ENCODE assay signal across 19 cellular contexts in genomic region chr15:65979837-65980236, GRCh38.
A peak's percentile ranks its signal among the peaks of the same experiment; 100 is the strongest.
DNase-seq lines count a peak whose midpoint lies in the region; FAIRE-seq and TF ChIP-seq lines count a peak whose summit lies in the region.
"Had no signal": no experiment of that assay in that cellular context is flagged by ENCODE, and none has a peak within 500 bp of the region (broad histone marks: within the 10 kb centered on the region; RNA-seq: fewer than 3 reads in every experiment).

No MANE protein-coding gene starts in this region.

- H3K56ac ChIP-seq in H1 (replicated peaks; ENCODE audit: insufficient read length, low read depth, low read length) = no peak overlapping the region

- H4K20me1 ChIP-seq in BLaER1 (no peaks in the 10 kb centered on the region; the same call in 1 of the 2 replicates), H1 (replicated peaks in 1 of 2; ENCODE audit: control insufficient read depth in 1 of 2, insufficient read depth in 2 of 2, low read length in 2 of 2) (no peaks in the 10 kb centered on the region)

- no peak overlapping the region for H2BK20ac ChIP-seq in H1 (ENCODE audit: low read length)

- no peak overlapping the region for H3K4ac ChIP-seq in H1 (replicated peaks; ENCODE audit: insufficient read length, low read depth, low read length)

- TF ChIP-seq CTCF in HEK293 (tag by site-specific recombination; IDR thresholded peaks at IDR 0.05) (no peak), RWPE1 (conservative IDR thresholded peaks at IDR 0.05; ENCODE audit: low read depth) (no peak), H1 (IDR thresholded peaks at IDR 0.05; ENCODE audit: control extremely low read depth in 1 of 3, insufficient read depth in 1 of 3, low read depth in 1 of 3, low read length in 3 of 3) (no peak)

- 39% methylated on average over 2 of the region's 2 CpGs; no CpG with 5 or more reads in 1 of the 2 experiments for WGBS in H1 (ENCODE audit: extremely low coverage in 1 of 2, insufficient coverage in 1 of 2, insufficient read length in 1 of 2, insufficient replicate concordance in 2 of 2, low coverage in 1 of 2, low lambda C conversion rate in 2 of 2, missing lambda C conversion rate in 1 of 2), 2 experiments

- H2AFZ ChIP-seq in H1 (ENCODE audit: low read length) = no peak overlapping the region
- H2AFZ ChIP-seq: GM23248 had no signal

- no peaks in the 10 kb centered on the region for H3K79me2 ChIP-seq in H1 (ENCODE audit: control insufficient read depth in 1 of 2, insufficient read depth in 2 of 2, low read length in 2 of 2)

- CTCF ChIA-PET in HEK293 (lab: Yijun Ruan, JAX) = interaction anchor here (0.7 to 1.1 kb wide), 4 partner anchors 9 to 311 kb away, joined by 3 to 6 read pairs (median 3); no protein-coding TSS in a partner anchor
- CTCF ChIA-PET in RWPE1 (lab: Yijun Ruan, JAX) = interaction anchor here (0.6 kb wide), 1 partner anchor 21 kb away, joined by 3 read pairs; no protein-coding TSS in a partner anchor
- CTCF ChIA-PET in H1 (lab: Charles Lee; ENCODE audit: partially characterized antibody) = interaction anchor here (0.6 to 7.8 kb wide), 17 partner anchors 8 to 399 kb away, joined by 3 to 70 read pairs (median 4); no protein-coding TSS in a partner anchor

- no peak for TF ChIP-seq POLR2A in H1 (IDR thresholded peaks at IDR 0.05; ENCODE audit: control extremely low read depth in 1 of 2, low read depth in 2 of 2, low read length in 2 of 2)

- no peak for FAIRE-seq in H1 (lab: Jason Lieb, UNC)
- FAIRE-seq: A204.1, G401.6, GM12878 had no signal

- DNase-seq in RWPE1 (ENCODE audit: low spot score) = no peak
- no peak for DNase-seq in H1 (ENCODE audit: low read depth in 1 of 2, low spot score in 2 of 2)
- DNase-seq in hippocampal formation (lab: John Stamatoyannopoulos, UW) = no peak
- DNase-seq in T-helper 1 cell = no peak
- DNase-seq in HT-29 (ENCODE audit: low spot score) = no peak
- DNase-seq in epidermal melanocyte (ENCODE audit: insufficient read length, low spot score) = no peak
- DNase-seq: Calu3; CD4-positive, alpha-beta memory T cell; COR-L47; DMS79 treated with DMSO at 0.1 percent for 48 hours; H9; HFFc6 had no signal

- no peak overlapping the region for H2BK15ac ChIP-seq in H1 (ENCODE audit: low read length)

- H3K9me3 ChIP-seq in BLaER1 = no peaks in the 10 kb centered on the region
- H3K9me3 ChIP-seq in HEK293 (ENCODE audit: control insufficient read depth, insufficient read depth, low read depth, low read length) = no peaks in the 10 kb centered on the region
- H3K9me3 ChIP-seq in H1 (ENCODE audit: insufficient read depth in 2 of 2, low read depth in 1 of 2, low read length in 1 of 2) = no peaks in the 10 kb centered on the region

- peaks cover 2% of the 10 kb centered on the region for H3K23me2 ChIP-seq in H1 (ENCODE audit: low read depth, low read length)

- peaks cover 73% of the 10 kb centered on the region for H3K4me1 ChIP-seq in BLaER1
- peaks cover 6% of the 10 kb centered on the region for H3K4me1 ChIP-seq in HEK293 (ENCODE audit: control insufficient read depth, insufficient read depth, low read length)
- H3K4me1 ChIP-seq in H1 (replicated peaks in 1 of 4; ENCODE audit: control insufficient read depth in 3 of 4, insufficient read depth in 4 of 4, low read length in 3 of 4) = peaks cover 10 to 21% (median 11%) of the 10 kb centered on the region in 4 experiments

- H3K14ac ChIP-seq in H1 (ENCODE audit: insufficient read length) = no peak overlapping the region

- H3K27me3 ChIP-seq in BLaER1 = peaks cover 6% of the 10 kb centered on the region; the same call in 1 of the 2 replicates
- no peaks in the 10 kb centered on the region for H3K27me3 ChIP-seq in H1 (replicated peaks in 1 of 4; ENCODE audit: control insufficient read depth in 3 of 4, extremely low read depth in 1 of 4, insufficient read depth in 3 of 4, low read length in 3 of 4)

- peak overlapping the region; percentile 52; the same call in 1 of the 2 replicates for H3K4me3 ChIP-seq in BLaER1
- H3K4me3 ChIP-seq in HEK293 (ENCODE audit: low read depth, low read length) = no peak overlapping the region
- no peak overlapping the region for H3K4me3 ChIP-seq in H1 (ENCODE audit: extremely low read depth in 1 of 4, insufficient read depth in 2 of 4, low read depth in 3 of 4, low read length in 4 of 4)
- H3K4me3 ChIP-seq: GM12878, GM23248 had no signal

- H3K27ac ChIP-seq in BLaER1 (peak overlapping the region; percentile 80), HEK293 (ENCODE audit: extremely low read depth, low read depth, low read length) (no peak overlapping the region), RWPE1 (peak overlapping the region; percentile 45), H1 (ENCODE audit: low read depth, low read length) (no peak overlapping the region)
- H3K27ac ChIP-seq: 22Rv1, GM23248 had no signal

- H2BK5ac ChIP-seq in H1 (ENCODE audit: low read depth, low read length) = no peak overlapping the region

- H3K9ac ChIP-seq in BLaER1 = peak overlapping the region; percentile 67
- H3K9ac ChIP-seq in H1 (replicated peaks in 1 of 4; ENCODE audit: extremely low read depth in 1 of 4, low read depth in 3 of 4, low read length in 3 of 4) = no peak overlapping the region
- H3K9ac ChIP-seq: GM23248 had no signal

- H3K23ac ChIP-seq in H1 (ENCODE audit: insufficient read length) = no peak overlapping the region

- POLR2A ChIA-PET in HEK293 (lab: Yijun Ruan, JAX) = no interaction called here
- POLR2A ChIA-PET in RWPE1 (lab: Yijun Ruan, JAX; ENCODE audit: low non-redundant PET) = no interaction called here
- POLR2A ChIA-PET in H1 (lab: Charles Lee; ENCODE audit: partially characterized antibody) = no interaction called here

- no peak for TF ChIP-seq EP300 in H1 (IDR thresholded peaks at IDR 0.05; ENCODE audit: borderline replicate concordance in 1 of 2, low read depth in 2 of 2, low read length in 2 of 2)

- H3K36me3 ChIP-seq in BLaER1 = no peaks in the 10 kb centered on the region
- H3K36me3 ChIP-seq in HEK293 (ENCODE audit: control insufficient read depth in 2 of 2, insufficient read depth in 1 of 2, low read length in 2 of 2) = no peaks in the 10 kb centered on the region
- no peaks in the 10 kb centered on the region for H3K36me3 ChIP-seq in H1 (ENCODE audit: control insufficient read depth in 2 of 4, insufficient read depth in 4 of 4, low read length in 3 of 4)

- H3K4me2 ChIP-seq in BLaER1 (peak overlapping the region; percentile 95), H1 (ENCODE audit: insufficient read depth in 1 of 2, low read depth in 2 of 2, low read length in 2 of 2) (no peak overlapping the region)

- no peak overlapping the region for H2BK120ac ChIP-seq in H1 (replicated peaks; ENCODE audit: low read depth, low read length)

- peak overlapping the region; percentile 27 for H4K91ac ChIP-seq in H1 (replicated peaks; ENCODE audit: insufficient read length, low read length)

- no peak overlapping the region for H2BK12ac ChIP-seq in H1 (ENCODE audit: low read depth, low read length)

- H3K18ac ChIP-seq in H1 (ENCODE audit: extremely low read depth, low read length) = no peak overlapping the region

- H3K79me1 ChIP-seq in H1 (ENCODE audit: low read depth, low read length) = no peaks in the 10 kb centered on the region

- no peak overlapping the region for H4K5ac ChIP-seq in H1 (ENCODE audit: insufficient read length, low read depth, low read length)

- no peak overlapping the region for H4K8ac ChIP-seq in H1 (ENCODE audit: extremely low read depth, insufficient read depth, low read length)

- no peak overlapping the region for H2AK5ac ChIP-seq in H1 (ENCODE audit: low read depth, low read length)

- no peak for TF ChIP-seq RAD21 in H1 (IDR thresholded peaks at IDR 0.05 in 1 of 2, conservative IDR thresholded peaks at IDR 0.05 in 1 of 2; ENCODE audit: low read depth in 2 of 2, low read length in 2 of 2)

TF ChIP-seq in HEK293, 187 proteins besides CTCF, POLR2A, EP300 and RAD21 (continues in another document):
- TF ChIP-seq ZNF830 (tag by site-specific recombination; IDR thresholded peaks at IDR 0.05; ENCODE audit: low read depth) = no peak
- no peak for TF ChIP-seq ZNF785 (tag by site-specific recombination; IDR thresholded peaks at IDR 0.05)
- no peak for TF ChIP-seq ZNF747 (tag by site-specific recombination; IDR thresholded peaks at IDR 0.05)
- no peak for TF ChIP-seq ZNF10 (tag by site-specific recombination; IDR thresholded peaks at IDR 0.05)
- no peak for TF ChIP-seq SP2 (tag by site-specific recombination; IDR thresholded peaks at IDR 0.05)
- TF ChIP-seq, protein P1, sequence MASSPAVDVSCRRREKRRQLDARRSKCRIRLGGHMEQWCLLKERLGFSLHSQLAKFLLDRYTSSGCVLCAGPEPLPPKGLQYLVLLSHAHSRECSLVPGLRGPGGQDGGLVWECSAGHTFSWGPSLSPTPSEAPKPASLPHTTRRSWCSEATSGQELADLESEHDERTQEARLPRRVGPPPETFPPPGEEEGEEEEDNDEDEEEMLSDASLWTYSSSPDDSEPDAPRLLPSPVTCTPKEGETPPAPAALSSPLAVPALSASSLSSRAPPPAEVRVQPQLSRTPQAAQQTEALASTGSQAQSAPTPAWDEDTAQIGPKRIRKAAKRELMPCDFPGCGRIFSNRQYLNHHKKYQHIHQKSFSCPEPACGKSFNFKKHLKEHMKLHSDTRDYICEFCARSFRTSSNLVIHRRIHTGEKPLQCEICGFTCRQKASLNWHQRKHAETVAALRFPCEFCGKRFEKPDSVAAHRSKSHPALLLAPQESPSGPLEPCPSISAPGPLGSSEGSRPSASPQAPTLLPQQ (tag by site-specific recombination; IDR thresholded peaks at IDR 0.05) = no peak
- TF ChIP-seq ZNF324 (tag by site-specific recombination; IDR thresholded peaks at IDR 0.05) = no peak

TF ChIP-seq in H1, 55 proteins besides CTCF, POLR2A, EP300 and RAD21:
- TF ChIP-seq POLR2AphosphoS5 (IDR thresholded peaks at IDR 0.05; ENCODE audit: low read depth, low read length) (no peak), JUND (IDR thresholded peaks at IDR 0.05; ENCODE audit: low read length) (no peak), RNF2 (IDR thresholded peaks at IDR 0.05; ENCODE audit: borderline replicate concordance, low read depth, low read length, missing control alignments, poor library complexity, severe bottlenecking) (no peak), RXRA (IDR thresholded peaks at IDR 0.05; ENCODE audit: insufficient read depth, low read depth, low read length) (no peak), BACH1 (IDR thresholded peaks at IDR 0.05; ENCODE audit: low read length) (no peak), CHD1 (IDR thresholded peaks at IDR 0.05; ENCODE audit: low read depth, low read length) (no peak), TAF1 (IDR thresholded peaks at IDR 0.05; ENCODE audit: low read depth, low read length) (no peak)

Comparison
In these comparisons a context has a peak if more than half of its experiments do, and no peak if none do; other contexts are left out.
1. H3K27ac ChIP-seq: peak in BLaER1 (single experiment) and RWPE1 (single experiment); none in HEK293 (single experiment) and H1 (single experiment).